ENCODE assay signal across 26 cellular contexts in genomic region chr7:41257660-41258059, GRCh38.
"Had no signal": no experiment of that assay in that cellular context is flagged by ENCODE, and none has a peak within 500 bp of the region (broad histone marks: within the 10 kb centered on the region; RNA-seq: fewer than 3 reads in every experiment).

No MANE protein-coding gene starts in this region.

- H3K9me3 Mint-ChIP-seq: nephron progenitor cell; stimulated activated naive CD8-positive, alpha-beta T cell treated with anti-CD3 and anti-CD28 coated beads, Interleukin-15, Interleukin-2, amounts not matched to agents 100 ng/mL and 50 ng/mL, for 24 hours had no signal

- H3K79me2 ChIP-seq: hepatocyte, parathyroid adenoma had no signal

- ATAC-seq: natural killer cell, psoas muscle, right lobe of liver had no signal

- H2AFZ ChIP-seq: hepatocyte, neural progenitor cell, parathyroid adenoma had no signal

- H3K27ac ChIP-seq: hepatocyte, left ventricle myocardium inferior, neural progenitor cell, neutrophil, parathyroid adenoma, psoas muscle, right lobe of liver, suprapubic skin, thoracic aorta, tibial artery, uterus had no signal

- H3K9me3 ChIP-seq: left ventricle myocardium inferior, neutrophil, psoas muscle, right lobe of liver, suprapubic skin, thoracic aorta, tibial artery, uterus had no signal

- H3K4me1 Mint-ChIP-seq: naive B cell, natural killer cell had no signal

- H3K4me3 Mint-ChIP-seq: mesothelial cell of epicardium; naive B cell; natural killer cell; nephron progenitor cell; neural progenitor cell; stimulated activated naive CD8-positive, alpha-beta T cell treated with anti-CD3 and anti-CD28 coated beads, Interleukin-15, Interleukin-2, amounts not matched to agents 100 ng/mL and 50 ng/mL, for 24 hours; type B pancreatic cell had no signal

- H3K27ac Mint-ChIP-seq: mesothelial cell of epicardium; naive B cell; natural killer cell; nephron progenitor cell; neural progenitor cell; stimulated activated naive CD8-positive, alpha-beta T cell treated with anti-CD3 and anti-CD28 coated beads, Interleukin-15, Interleukin-2, amounts not matched to agents 100 ng/mL and 50 ng/mL, for 24 hours; type B pancreatic cell had no signal

- H3K4me1 ChIP-seq: neural progenitor cell, parathyroid adenoma, psoas muscle, right lobe of liver, suprapubic skin, uterus had no signal

- H3K4me2 ChIP-seq: hepatocyte, neural progenitor cell had no signal

- H3K27me3 ChIP-seq: hepatocyte, neural progenitor cell, neutrophil, right lobe of liver, suprapubic skin, tibial artery, uterus had no signal

- H3K27me3 Mint-ChIP-seq: naive B cell; stimulated activated naive CD8-positive, alpha-beta T cell treated with anti-CD3 and anti-CD28 coated beads, Interleukin-15, Interleukin-2, amounts not matched to agents 100 ng/mL and 50 ng/mL, for 24 hours; type B pancreatic cell had no signal

- H3K4me3 ChIP-seq: hepatocyte, left ventricle myocardium inferior, lung, neural progenitor cell, psoas muscle, right lobe of liver, suprapubic skin, thoracic aorta, tibial artery, uterus had no signal

- H3K36me3 ChIP-seq: left ventricle myocardium inferior, neural progenitor cell, neutrophil, right lobe of liver, suprapubic skin, thoracic aorta, tibial artery, uterus had no signal

- H3K36me3 Mint-ChIP-seq: mesothelial cell of epicardium, naive B cell, natural killer cell, neural progenitor cell, type B pancreatic cell had no signal

- H3K9ac ChIP-seq: neural progenitor cell, parathyroid adenoma had no signal

- DNase-seq: islet precursor cell; left ventricle myocardium inferior; mesendoderm; naive B cell; natural killer cell; nephron progenitor cell; occipital lobe; psoas muscle; right lobe of liver; stimulated activated CD4-positive, alpha-beta T cell treated with anti-CD3 and anti-CD28 coated beads, Interleukin-12 subunit alpha, Interleukin-12 subunit beta, amount 100 ng/mL, for 4 hours; stimulated activated CD4-positive, alpha-beta T cell treated with anti-CD3 and anti-CD28 coated beads, Interleukin-15, amount 100 ng/mL, for 24 hours; stimulated activated CD4-positive, alpha-beta T cell treated with anti-CD3 and anti-CD28 coated beads, Interleukin-2, amount 100 ng/mL, for 24 hours; stimulated activated CD4-positive, alpha-beta T cell treated with anti-CD3 and anti-CD28 coated beads, Interleukin-4, amount 100 ng/mL, for 1 hour; stimulated activated naive CD4-positive, alpha-beta T cell; tibial artery; uterus had no signal
